In genomic region chr21:46145159-46145839, GRCh38 we compare ENCODE assay signal across 21 cellular contexts. TPM values are rescaled to one million over a fixed set of nuclear protein-coding genes. Genes with fewer than 3 reads are reported as not detected.
DNase-seq lines count a peak whose midpoint lies in the region; ATAC-seq and TF ChIP-seq lines count a peak whose summit lies in the region.
"Had no signal": no experiment of that assay in that cellular context is flagged by ENCODE, and none has a peak within 500 bp of the region (broad histone marks: within the 10 kb centered on the region; RNA-seq: fewer than 3 reads in every experiment).

No MANE protein-coding gene starts in this region.

- peaks cover 12% of the 10 kb centered on the region for H3K79me1 ChIP-seq in trophoblast cell (ENCODE audit: low read length)

- peaks cover 3 to 53% (median 47%) of the 10 kb centered on the region in 10 experiments; a peak in 19 of 20 replicates for H3K4me1 ChIP-seq in BLaER1 treated with 17β-estradiol and CSF1 and Interleukin-3, amounts not matched to agents 10 nM and 100 nM
- H3K4me1 ChIP-seq in Loucy (ENCODE audit: insufficient read depth, low read length, poor library complexity, severe bottlenecking) = peaks cover 9% of the 10 kb centered on the region
- H3K4me1 ChIP-seq in trophoblast cell (ENCODE audit: control insufficient read depth in 1 of 2, insufficient read depth in 2 of 2, low read length in 2 of 2) = peaks cover 6 to 7% of the 10 kb centered on the region in 2 experiments
- H3K4me1 ChIP-seq in naive thymus-derived CD4-positive, alpha-beta T cell (ENCODE audit: control insufficient read depth in 2 of 2, insufficient read depth in 2 of 2, low read length in 2 of 2) = no peaks in the 10 kb centered on the region
- peaks cover 10% of the 10 kb centered on the region for H3K4me1 ChIP-seq in Karpas-422 (ENCODE audit: low read length)
- H3K4me1 ChIP-seq: breast epithelium had no signal

- H3K14ac ChIP-seq in trophoblast cell (ENCODE audit: low read length) = no peak overlapping the region

- no peak overlapping the region for H3K4me3 Mint-ChIP-seq in naive thymus-derived CD4-positive, alpha-beta T cell
- H3K4me3 Mint-ChIP-seq: activated CD4-positive, alpha-beta memory T cell treated with anti-CD3 and anti-CD28 coated beads for 36 hours had no signal

- H3K27ac Mint-ChIP-seq in naive thymus-derived CD4-positive, alpha-beta T cell = peak overlapping the region in 2 of 9 donors; percentile 82 to 92
- H3K27ac Mint-ChIP-seq: activated B cell treated with CpG ODN at 0.5 μM for 24 hours, IgD-negative memory B cell had no signal

- no peak overlapping the region for H4K8ac ChIP-seq in trophoblast cell (ENCODE audit: low read depth, low read length)

- peak overlapping the region; percentile 56 for H2BK12ac ChIP-seq in trophoblast cell (ENCODE audit: low read length)

- no peak overlapping the region for H3K4me3 ChIP-seq in BLaER1 treated with 17β-estradiol and CSF1 and Interleukin-3, amounts not matched to agents 10 nM and 100 nM
- H3K4me3 ChIP-seq in Loucy (ENCODE audit: low read length, poor library complexity, severe bottlenecking) (no peak overlapping the region), trophoblast cell (ENCODE audit: low read depth, low read length) (no peak overlapping the region), Karpas-422 (ENCODE audit: low read length) (no peak overlapping the region)
- no peak overlapping the region for H3K4me3 ChIP-seq in naive thymus-derived CD4-positive, alpha-beta T cell (ENCODE audit: low read length)
- H3K4me3 ChIP-seq: adrenal gland, breast epithelium, thoracic aorta had no signal

- peaks cover 6 to 13% (median 8%) of the 10 kb centered on the region in 7 donors for H3K4me1 Mint-ChIP-seq in naive thymus-derived CD4-positive, alpha-beta T cell

- WGBS in trophoblast cell (ENCODE audit: extremely low coverage, insufficient coverage, insufficient read length) = no CpG with 5 or more reads among the region's 51 CpGs

- POLR2A ChIA-PET in naive thymus-derived CD4-positive, alpha-beta T cell (lab: Charles Lee) = no interaction called here

- H2BK5ac ChIP-seq in trophoblast cell (ENCODE audit: low read depth, low read length, poor library complexity) = no peak overlapping the region

- H3K27me3 Mint-ChIP-seq in naive thymus-derived CD4-positive, alpha-beta T cell = no peaks in the 10 kb centered on the region
- H3K27me3 Mint-ChIP-seq: activated B cell treated with CpG ODN at 0.5 μM for 24 hours; activated CD4-positive, alpha-beta memory T cell treated with anti-CD3 and anti-CD28 coated beads for 36 hours; CD4-positive, CD25-positive, alpha-beta regulatory T cell; IgD-negative memory B cell had no signal

- peaks cover 0 to 4% (median 0%) of the 10 kb centered on the region in 11 experiments; a peak in 3 of 22 replicates for H3K27me3 ChIP-seq in BLaER1 treated with 17β-estradiol and CSF1 and Interleukin-3, amounts not matched to agents 10 nM and 100 nM
- H3K27me3 ChIP-seq in Loucy (ENCODE audit: insufficient read depth, low read length, poor library complexity, severe bottlenecking) (no peaks in the 10 kb centered on the region), trophoblast cell (ENCODE audit: insufficient read depth, low read length) (no peaks in the 10 kb centered on the region), Karpas-422 (ENCODE audit: low read length) (no peaks in the 10 kb centered on the region)
- H3K27me3 ChIP-seq in naive thymus-derived CD4-positive, alpha-beta T cell (ENCODE audit: control insufficient read depth in 2 of 2, insufficient read depth in 2 of 2, low read length in 2 of 2) = no peaks in the 10 kb centered on the region
- H3K27me3 ChIP-seq: adrenal gland, breast epithelium had no signal

- no peak overlapping the region for H3K18ac ChIP-seq in trophoblast cell (ENCODE audit: low read length)

- H4K12ac ChIP-seq in trophoblast cell (ENCODE audit: low read depth, low read length) = no peak overlapping the region

- H3K9me3 ChIP-seq in BLaER1 treated with 17β-estradiol and CSF1 and Interleukin-3, amounts not matched to agents 10 nM and 100 nM (replicated peaks in 1 of 11) = peaks cover 0 to 11% (median 8%) of the 10 kb centered on the region in 11 experiments; a peak in 16 of 22 replicates
- H3K9me3 ChIP-seq in Loucy (ENCODE audit: insufficient read depth, low read depth, low read length) (no peaks in the 10 kb centered on the region), trophoblast cell (ENCODE audit: insufficient read depth, low read depth, low read length) (no peaks in the 10 kb centered on the region), Karpas-422 (ENCODE audit: low read length) (no peaks in the 10 kb centered on the region)
- H3K9me3 ChIP-seq in naive thymus-derived CD4-positive, alpha-beta T cell (ENCODE audit: control insufficient read depth in 2 of 3, low read length in 3 of 3) = no peaks in the 10 kb centered on the region
- H3K9me3 ChIP-seq: adrenal gland, breast epithelium, thoracic aorta had no signal

- peak overlapping the region; percentile 38 for H4K91ac ChIP-seq in trophoblast cell (ENCODE audit: low read depth, low read length)

- H2AFZ ChIP-seq in Loucy (ENCODE audit: low read length) (no peak overlapping the region), trophoblast cell (ENCODE audit: insufficient read depth, low read length, poor library complexity) (no peak overlapping the region), Karpas-422 (ENCODE audit: low read length) (no peak overlapping the region)

- DNase-seq in trophoblast cell = no peak
- no peak for DNase-seq in naive thymus-derived CD4-positive, alpha-beta T cell
- DNase-seq in activated T-cell treated with anti-CD3 and anti-CD28 coated beads, Interleukin-2, amount 50 U/mL, for 1 hour = no peak
- DNase-seq in Karpas-422 = no peak
- no peak for DNase-seq in RPMI8226
- DNase-seq: activated B cell treated with CpG ODN at 0.5 μM for 24 hours, activated gamma-delta T cell treated with Interleukin-2 at 50 U/mL for 16 hours, activated T-cell treated with anti-CD3 and anti-CD28 coated beads for 4 hours, adrenal gland, DMS 273 treated with DMSO at 0.1 percent for 48 hours, NCI-H1436 treated with DMSO at 0.1 percent for 48 hours had no signal

- H3K36me3 ChIP-seq in BLaER1 treated with 17β-estradiol and CSF1 and Interleukin-3, amounts not matched to agents 10 nM and 100 nM = no peaks in the 10 kb centered on the region
- no peaks in the 10 kb centered on the region for H3K36me3 ChIP-seq in Loucy (ENCODE audit: insufficient read depth, low read length)
- no peaks in the 10 kb centered on the region for H3K36me3 ChIP-seq in trophoblast cell (ENCODE audit: control insufficient read depth in 1 of 2, insufficient read depth in 2 of 2, low read length in 2 of 2)
- H3K36me3 ChIP-seq in naive thymus-derived CD4-positive, alpha-beta T cell (ENCODE audit: control insufficient read depth in 2 of 3, insufficient read depth in 3 of 3, low read length in 3 of 3) = no peaks in the 10 kb centered on the region
- no peaks in the 10 kb centered on the region for H3K36me3 ChIP-seq in Karpas-422 (ENCODE audit: insufficient read depth, low read length)
- H3K36me3 ChIP-seq: adrenal gland, breast epithelium, thoracic aorta had no signal

- H3K36me3 Mint-ChIP-seq in naive thymus-derived CD4-positive, alpha-beta T cell = no peaks in the 10 kb centered on the region
- H3K36me3 Mint-ChIP-seq: activated CD4-positive, alpha-beta memory T cell treated with anti-CD3 and anti-CD28 coated beads for 36 hours; CD4-positive, CD25-positive, alpha-beta regulatory T cell; IgD-negative memory B cell had no signal

- H3K9me2 ChIP-seq in Loucy (replicated peaks; ENCODE audit: low read depth, low read length) (no peaks in the 10 kb centered on the region), Karpas-422 (replicated peaks; ENCODE audit: insufficient read depth, low read length) (no peaks in the 10 kb centered on the region)

- peak overlapping the region; percentile 84 for H2AK5ac ChIP-seq in trophoblast cell (ENCODE audit: low read length)

- H2BK120ac ChIP-seq in trophoblast cell (ENCODE audit: insufficient read depth, low read length, poor library complexity) = no peak overlapping the region

- H3K9ac ChIP-seq in BLaER1 treated with 17β-estradiol and CSF1 and Interleukin-3, amounts not matched to agents 10 nM and 100 nM = 0 out of 22 replicates have a peak overlapping the region, but pooled peaks of 1 of the 11 experiments have one; percentile 14
- H3K9ac ChIP-seq in Loucy (ENCODE audit: low read depth, low read length, poor library complexity, severe bottlenecking) (no peak overlapping the region), trophoblast cell (ENCODE audit: low read length) (no peak overlapping the region), Karpas-422 (ENCODE audit: low read length) (no peak overlapping the region)

- H3F3A ChIP-seq in Loucy (ENCODE audit: low read depth) = no peaks in the 10 kb centered on the region

- no peaks in the 10 kb centered on the region for H3K9me3 Mint-ChIP-seq in naive thymus-derived CD4-positive, alpha-beta T cell
- H3K9me3 Mint-ChIP-seq: activated B cell treated with CpG ODN at 0.5 μM for 24 hours; CD4-positive, CD25-positive, alpha-beta regulatory T cell; IgD-negative memory B cell; T-helper 2 cell treated with Interferon-gamma antibody and Interleukin-4, amounts not matched to agents 5 μg/mL and 100 μg/mL, for 36 hours had no signal

- intact Hi-C loops in naive thymus-derived CD4-positive, alpha-beta T cell (cut with micrococcal nuclease) = no loop called here

- TF ChIP-seq CTCF in Loucy (conservative IDR thresholded peaks at IDR 0.05; ENCODE audit: low read length) = no peak

- H4K20me1 ChIP-seq in BLaER1 treated with 17β-estradiol and CSF1 and Interleukin-3, amounts not matched to agents 10 nM and 100 nM = no peaks in the 10 kb centered on the region; a peak in 1 of 22 replicates
- no peaks in the 10 kb centered on the region for H4K20me1 ChIP-seq in Loucy (ENCODE audit: insufficient read depth, low read length, poor library complexity, severe bottlenecking)
- H4K20me1 ChIP-seq in Karpas-422 (ENCODE audit: insufficient read depth, low read depth, low read length) = no peaks in the 10 kb centered on the region

- H3K79me2 ChIP-seq in Loucy (ENCODE audit: insufficient read depth, low read length) (no peaks in the 10 kb centered on the region), trophoblast cell (ENCODE audit: control insufficient read depth, insufficient read depth, low read length, poor library complexity) (no peaks in the 10 kb centered on the region), Karpas-422 (ENCODE audit: low read length) (no peaks in the 10 kb centered on the region)

- H3K23ac ChIP-seq in trophoblast cell (ENCODE audit: low read length) = no peak overlapping the region

- peak; percentile 3 for ATAC-seq in esophagus mucosa
- ATAC-seq in naive thymus-derived CD4-positive, alpha-beta T cell = no peak

- peak overlapping the region in 7 of 11 experiments; percentile 0 to 32 (median 17); a peak in 6 of 22 replicates for H3K4me2 ChIP-seq in BLaER1 treated with 17β-estradiol and CSF1 and Interleukin-3, amounts not matched to agents 10 nM and 100 nM
- H3K4me2 ChIP-seq in Loucy (ENCODE audit: low read depth, low read length, poor library complexity, severe bottlenecking) (peak overlapping the region; percentile 37), trophoblast cell (ENCODE audit: low read length) (no peak overlapping the region), Karpas-422 (ENCODE audit: low read depth, low read length, poor library complexity, severe bottlenecking) (no peak overlapping the region)

- H3K4ac ChIP-seq in trophoblast cell (ENCODE audit: low read depth, low read length) = no peak overlapping the region

- no peak overlapping the region; a peak in 1 of 22 replicates for H3K27ac ChIP-seq in BLaER1 treated with 17β-estradiol and CSF1 and Interleukin-3, amounts not matched to agents 10 nM and 100 nM
- H3K27ac ChIP-seq in trophoblast cell (ENCODE audit: low read depth, low read length) = no peak overlapping the region
- no peak overlapping the region for H3K27ac ChIP-seq in naive thymus-derived CD4-positive, alpha-beta T cell (ENCODE audit: low read depth, low read length)
- H3K27ac ChIP-seq in Karpas-422 (ENCODE audit: low read length) = no peak overlapping the region
- H3K27ac ChIP-seq: adrenal gland, breast epithelium, thoracic aorta had no signal

- CTCF ChIA-PET in naive thymus-derived CD4-positive, alpha-beta T cell (lab: Charles Lee) = no interaction called here

RNA-seq across cellular contexts. Expression of gene FTCD, which starts 10.1 kb away (rescaled TPM):
- total RNA-seq in esophagus mucosa = 0.36 TPM
- 1.0 and 1.4 TPM in 2 replicates for polyA plus RNA-seq in trophoblast cell (2013)
- 1 to 10 TPM in 3 of 5 experiments, under 1 TPM in 2; 0.29 to 5.7 (median 2.0) TPM for total RNA-seq in naive thymus-derived CD4-positive, alpha-beta T cell
- not detected for polyA plus RNA-seq in naive thymus-derived CD4-positive, alpha-beta T cell
- total RNA-seq in Karpas-422 (2014; rRNA removed; shearing (Covaris generic); ENCODE audit: low replicate concordance) = 0.14 TPM in 1 of 2 replicates, not detected in the other
- total RNA-seq: CD4-positive, CD25-positive, alpha-beta regulatory T cell had no signal
- polyA plus RNA-seq: AG04450, IgD-negative memory B cell had no signal

RNA-seq across cellular contexts. Expression of gene SPATC1L, which starts 39.0 kb away (rescaled TPM):
- total RNA-seq in esophagus mucosa = 7.2 TPM
- polyA plus RNA-seq in trophoblast cell (2013) = 22.3 and 23.2 TPM in 2 replicates
- 10 to 100 TPM in 3 of 5 experiments, 1 to 10 TPM in 2; 3.7 to 17.9 (median 11.4) TPM for total RNA-seq in naive thymus-derived CD4-positive, alpha-beta T cell
- 10 to 100 TPM in 1 of 2 donors, 1 to 10 TPM in 1; 7.7 to 17.1 TPM for polyA plus RNA-seq in naive thymus-derived CD4-positive, alpha-beta T cell
- 16.7 and 21.5 TPM in 2 replicates for total RNA-seq in Karpas-422 (2014; rRNA removed; shearing (Covaris generic); ENCODE audit: low replicate concordance)

RNA-seq across cellular contexts. Expression of gene COL6A2, which starts 47.4 kb away (rescaled TPM):
- 20.5 TPM for total RNA-seq in esophagus mucosa
- polyA plus RNA-seq in trophoblast cell (2013) = 53.6 and 55.1 TPM in 2 replicates
- 10 to 100 TPM in 4 of 5 experiments, 1 to 10 TPM in 1; 3.1 to 47.7 (median 40.3) TPM for total RNA-seq in naive thymus-derived CD4-positive, alpha-beta T cell
- polyA plus RNA-seq in naive thymus-derived CD4-positive, alpha-beta T cell = 1 to 10 TPM; 1.7 to 4.4 TPM
- not detected in 2 replicates for total RNA-seq in Karpas-422 (2014; rRNA removed; shearing (Covaris generic); ENCODE audit: low replicate concordance)

Comparison
In these comparisons a context has a peak if more than half of its experiments do, and no peak if none do; other contexts are left out.
1. H3K4me2 ChIP-seq: peak in BLaER1 treated with 17β-estradiol and CSF1 and Interleukin-3, amounts not matched to agents 10 nM and 100 nM (7 of 11) and Loucy (single experiment); none in trophoblast cell (single experiment) and Karpas-422 (single experiment).